16 cellular contexts compared by ENCODE assay signal in the genomic region with DNA sequence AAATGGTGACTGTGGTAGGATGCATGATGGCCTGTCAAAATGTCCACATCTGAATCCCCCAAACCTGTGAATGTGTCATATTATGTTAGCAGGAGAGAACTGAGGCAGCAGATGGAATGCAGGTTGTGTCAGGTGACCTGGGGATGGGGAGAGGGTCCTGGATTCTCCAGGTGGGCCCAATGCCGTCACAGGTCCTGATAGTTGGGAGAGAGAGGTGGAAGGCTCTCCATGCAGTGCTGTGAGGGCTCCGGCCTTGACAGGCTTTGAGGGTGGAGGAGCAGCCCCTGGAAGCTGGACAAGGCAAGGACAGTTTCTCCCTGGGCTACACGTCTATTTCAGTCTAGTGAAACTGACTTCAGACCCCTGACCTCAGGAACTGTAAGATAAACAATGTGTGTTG.
DNase-seq lines count a peak whose midpoint lies in the region; ATAC-seq lines count a peak whose summit lies in the region.
"Had no signal": no experiment of that assay in that cellular context is flagged by ENCODE, and none has a peak within 500 bp of the region (broad histone marks: within the 10 kb centered on the region; RNA-seq: fewer than 3 reads in every experiment).

No MANE protein-coding gene starts in this region.

- peak overlapping the region; percentile 65 for H3K18ac ChIP-seq in neuronal stem cell (ENCODE audit: low read length)

- H3K14ac ChIP-seq in neuronal stem cell (ENCODE audit: low read length), result no peak overlapping the region

- H4K8ac ChIP-seq in neuronal stem cell (ENCODE audit: low read depth, low read length), result no peak overlapping the region

- H2BK12ac ChIP-seq in neuronal stem cell (ENCODE audit: low read length), result no peak overlapping the region

- no peak overlapping the region for H3K23ac ChIP-seq in neuronal stem cell (ENCODE audit: low read depth, low read length, poor library complexity)

- no peaks in the 10 kb centered on the region for H3K9me3 ChIP-seq in neuronal stem cell (replicated peaks in 1 of 2; ENCODE audit: control insufficient read depth in 2 of 2, insufficient read depth in 1 of 2, low read depth in 1 of 2, low read length in 2 of 2)
- H3K9me3 ChIP-seq: HAP-1 had no signal

- no peaks in the 10 kb centered on the region for H3K79me1 ChIP-seq in neuronal stem cell (ENCODE audit: low read depth, low read length)

- H3K9ac ChIP-seq in neuronal stem cell (ENCODE audit: low read depth, low read length, poor library complexity), result no peak overlapping the region

- intact Hi-C loops in posterior vena cava (cut with DNase I), result no loop called here

- no peak overlapping the region for H3K4ac ChIP-seq in neuronal stem cell (ENCODE audit: low read length)

- H2AK5ac ChIP-seq in neuronal stem cell (ENCODE audit: low read depth, low read length), result no peak overlapping the region

- H2BK5ac ChIP-seq in neuronal stem cell (ENCODE audit: low read length), result no peak overlapping the region

- no peak overlapping the region for H2BK15ac ChIP-seq in neuronal stem cell (ENCODE audit: low read length)

- H2AFZ ChIP-seq in neuronal stem cell (ENCODE audit: low read length), result no peak overlapping the region

- no peaks in the 10 kb centered on the region for H3K27me3 ChIP-seq in neuronal stem cell (ENCODE audit: control insufficient read depth in 3 of 3, insufficient read depth in 3 of 3, low read depth in 1 of 3, low read length in 3 of 3)

- no peaks in the 10 kb centered on the region for H3K4me1 ChIP-seq in neuronal stem cell (ENCODE audit: control insufficient read depth in 2 of 2, insufficient read depth in 1 of 2, low read depth in 1 of 2, low read length in 2 of 2)
- H3K4me1 ChIP-seq: HAP-1 had no signal

- H3K4me3 ChIP-seq in neuronal stem cell (ENCODE audit: low read length in 2 of 2), result no peak overlapping the region
- H3K4me3 ChIP-seq: HAP-1 had no signal

- no peak for ATAC-seq in GM21528 (IDR thresholded peaks at IDR 0.05; ENCODE audit: low FRiP score, unreplicated experiment)

- DNase-seq in islet precursor cell, result peak; percentile 21
- DNase-seq in neuronal stem cell (ENCODE audit: low spot score), result no peak
- DNase-seq in posterior vena cava (ENCODE audit: low spot score), result peak; percentile 35
- DNase-seq in NCI-H128 (lab: John Stamatoyannopoulos, UW; ENCODE audit: unreplicated experiment), result no peak
- DNase-seq in RKO (ENCODE audit: low spot score), result no peak
- DNase-seq: C1 segment of cervical spinal cord; Calu3; CD4-positive, alpha-beta memory T cell; COR-L47; DMS53; DMS79 treated with DMSO at 0.1 percent for 48 hours; GF-D8; GOT3; HFFc6 had no signal

- WGBS in neuronal stem cell (ENCODE audit: extremely low coverage in 2 of 2, insufficient read length in 2 of 2, insufficient replicate concordance in 1 of 2), 2 donors, result no CpG with 5 or more reads among the region's 3 CpGs

- no peaks in the 10 kb centered on the region for H3K36me3 ChIP-seq in neuronal stem cell (replicated peaks in 1 of 2; ENCODE audit: control insufficient read depth in 2 of 2, insufficient read depth in 2 of 2, low read length in 2 of 2)
- H3K36me3 ChIP-seq: HAP-1 had no signal

- H4K91ac ChIP-seq in neuronal stem cell (ENCODE audit: low read depth, low read length, poor library complexity), result no peak overlapping the region

- H2BK120ac ChIP-seq in neuronal stem cell (ENCODE audit: low read depth, low read length), result no peak overlapping the region

- H3K27ac ChIP-seq in neuronal stem cell (replicated peaks; ENCODE audit: low read length), result no peak overlapping the region

- H3K4me2 ChIP-seq in neuronal stem cell (ENCODE audit: insufficient read depth, low read length, poor library complexity, severe bottlenecking), result no peak overlapping the region

Comparison
In these comparisons a context has a peak if more than half of its experiments do, and no peak if none do; other contexts are left out.
1. DNase-seq: peak in islet precursor cell (single experiment) and posterior vena cava (single experiment); none in neuronal stem cell (single experiment), NCI-H128 (single experiment) and RKO (single experiment).